ENCODE assay signal across 15 cellular contexts in genomic region chr20:44176833-44177533, GRCh38. TPM values are rescaled to one million over a fixed set of nuclear protein-coding genes. Genes with fewer than 3 reads are reported as not detected.
DNase-seq lines count a peak whose midpoint lies in the region; ATAC-seq and TF ChIP-seq lines count a peak whose summit lies in the region.
"Had no signal": no experiment of that assay in that cellular context is flagged by ENCODE, and none has a peak within 500 bp of the region (broad histone marks: within the 10 kb centered on the region; RNA-seq: fewer than 3 reads in every experiment).

No MANE protein-coding gene starts in this region.

- no peak for TF ChIP-seq POLR2A in breast epithelium (IDR thresholded peaks at IDR 0.05)

- H3K9me3 ChIP-seq in breast epithelium (no peaks in the 10 kb centered on the region), muscle layer of duodenum (ENCODE audit: control insufficient read depth in 1 of 2, low read length in 2 of 2) (no peaks in the 10 kb centered on the region)
- H3K9me3 ChIP-seq: thyroid gland had no signal

- no peaks in the 10 kb centered on the region for H3K9me3 Mint-ChIP-seq in MCF 10A (ENCODE audit: unreplicated experiment)
- no peaks in the 10 kb centered on the region for H3K9me3 Mint-ChIP-seq in type B pancreatic cell
- no peaks in the 10 kb centered on the region for H3K9me3 Mint-ChIP-seq in activated CD8-positive, alpha-beta T cell treated with anti-CD3 and anti-CD28 coated beads for 36 hours
- H3K9me3 Mint-ChIP-seq: brain; naive thymus-derived CD8-positive, alpha-beta T cell had no signal

- H3K27me3 Mint-ChIP-seq in MCF 10A (ENCODE audit: insufficient read depth, unreplicated experiment) (no peaks in the 10 kb centered on the region), type B pancreatic cell (peaks cover 2% of the 10 kb centered on the region)
- H3K27me3 Mint-ChIP-seq in activated CD8-positive, alpha-beta T cell treated with anti-CD3 and anti-CD28 coated beads for 36 hours: peaks cover 28% of the 10 kb centered on the region

- intact Hi-C loops in MCF 10A (cut with micrococcal nuclease): no loop called here
- intact Hi-C loops in breast epithelium (cut with DNase I; ENCODE audit: low total_unique reads): no loop called here
- intact Hi-C loops in activated CD8-positive, alpha-beta T cell treated with anti-CD3 and anti-CD28 coated beads for 36 hours (cut with micrococcal nuclease): no loop called here

- CTCF ChIA-PET in MCF 10A (lab: Yijun Ruan, JAX): interaction anchor here (0.6 to 7.0 kb wide), 13 partner anchors 11 to 427 kb away, joined by 3 to 84 read pairs (median 3); partner anchors contain the start of gene JPH2
- CTCF ChIA-PET in activated CD8-positive, alpha-beta T cell treated with anti-CD3 and anti-CD28 coated beads for 36 hours (lab: Charles Lee): interaction anchor here (1.2 to 5.0 kb wide), 3 partner anchors 12 to 61 kb away, joined by 3 to 34 read pairs (median 5); no protein-coding TSS in a partner anchor

- H3K36me3 Mint-ChIP-seq in MCF 10A (ENCODE audit: insufficient read depth, unreplicated experiment) (peaks cover 6% of the 10 kb centered on the region), type B pancreatic cell (peaks cover 4% of the 10 kb centered on the region)
- no peaks in the 10 kb centered on the region for H3K36me3 Mint-ChIP-seq in activated CD8-positive, alpha-beta T cell treated with anti-CD3 and anti-CD28 coated beads for 36 hours (ENCODE audit: low read depth)
- H3K36me3 Mint-ChIP-seq: brain had no signal

- no TSS peak for BruUV-seq in MCF 10A (replicated peaks; lab: Mats Ljungman, UMichigan)

- H3K36me3 ChIP-seq in breast epithelium (no peaks in the 10 kb centered on the region), muscle layer of duodenum (ENCODE audit: control insufficient read depth in 1 of 2, insufficient read depth in 2 of 2, low read length in 2 of 2) (no peaks in the 10 kb centered on the region)
- H3K36me3 ChIP-seq: thyroid gland had no signal

- TF ChIP-seq CTCF in MCF 10A (IDR thresholded peaks at IDR 0.05; ENCODE audit: unreplicated experiment) (no peak), breast epithelium (IDR thresholded peaks at IDR 0.05) (no peak), epithelial cell of esophagus (IDR thresholded peaks at IDR 0.05; ENCODE audit: insufficient read depth, low read depth, low read length, missing control alignments) (no peak), type B pancreatic cell (conservative IDR thresholded peaks at IDR 0.05) (no peak)
- no peak for TF ChIP-seq CTCF in activated CD8-positive, alpha-beta T cell treated with anti-CD3 and anti-CD28 coated beads for 36 hours (IDR thresholded peaks at IDR 0.05)

- POLR2A ChIA-PET in MCF 10A (lab: Yijun Ruan, JAX): interaction anchor here (0.6 to 7.0 kb wide), 19 partner anchors 9 to 719 kb away, joined by 3 to 104 read pairs (median 5); partner anchors contain the start of genes JPH2 and OSER1
- POLR2A ChIA-PET in activated CD8-positive, alpha-beta T cell treated with anti-CD3 and anti-CD28 coated beads for 36 hours (lab: Charles Lee): no interaction called here

- H3K4me1 Mint-ChIP-seq in MCF 10A (ENCODE audit: insufficient read depth, unreplicated experiment) (peaks cover 28% of the 10 kb centered on the region), type B pancreatic cell (ENCODE audit: unreplicated experiment) (peaks cover 13% of the 10 kb centered on the region)
- H3K4me1 Mint-ChIP-seq in activated CD8-positive, alpha-beta T cell treated with anti-CD3 and anti-CD28 coated beads for 36 hours (ENCODE audit: low read depth): no peaks in the 10 kb centered on the region
- H3K4me1 Mint-ChIP-seq: activated CD4-positive, alpha-beta T cell treated with anti-CD3 and anti-CD28 coated beads for 36 hours; naive thymus-derived CD8-positive, alpha-beta T cell had no signal

- no peak for ATAC-seq in activated CD8-positive, alpha-beta T cell treated with anti-CD3 and anti-CD28 coated beads for 36 hours
- no peak for ATAC-seq in HG02884 (IDR thresholded peaks at IDR 0.05; ENCODE audit: unreplicated experiment)
- ATAC-seq: activated CD4-positive, alpha-beta T cell treated with anti-CD3 and anti-CD28 coated beads for 36 hours; naive thymus-derived CD8-positive, alpha-beta T cell had no signal

- H3K4me1 ChIP-seq in breast epithelium (no peaks in the 10 kb centered on the region), muscle layer of duodenum (ENCODE audit: control insufficient read depth in 1 of 2, insufficient read depth in 2 of 2, low read length in 2 of 2) (peaks cover 5 to 41% of the 10 kb centered on the region in 2 donors)
- H3K4me1 ChIP-seq: thyroid gland had no signal

- H3K27ac ChIP-seq in breast epithelium (peak overlapping the region in 1 of 2 donors; percentile 19), muscle layer of duodenum (ENCODE audit: low read length) (peak overlapping the region; percentile 54)
- H3K27ac ChIP-seq: 22Rv1, KMS-11, thyroid gland had no signal

- DNase-seq in MCF 10A (ENCODE audit: unreplicated experiment) (peak; percentile 66), breast epithelium (ENCODE audit: low spot score in 2 of 2) (no peak), epithelial cell of esophagus (ENCODE audit: low read depth) (peak; percentile 56), type B pancreatic cell (ENCODE audit: extremely low spot score, unreplicated experiment) (no peak), NCI-H446 (lab: John Stamatoyannopoulos, UW) (no peak)
- no peak for DNase-seq in activated CD8-positive, alpha-beta T cell treated with anti-CD3 and anti-CD28 coated beads for 36 hours
- DNase-seq: activated CD4-positive, alpha-beta T cell treated with anti-CD3 and anti-CD28 coated beads for 36 hours; naive thymus-derived CD8-positive, alpha-beta T cell; NCI-H2029; thyroid gland had no signal

- peak overlapping the region; percentile 29 for H3K4me3 Mint-ChIP-seq in MCF 10A (ENCODE audit: unreplicated experiment)
- H3K4me3 Mint-ChIP-seq in type B pancreatic cell: no peak overlapping the region
- H3K4me3 Mint-ChIP-seq in activated CD8-positive, alpha-beta T cell treated with anti-CD3 and anti-CD28 coated beads for 36 hours: no peak overlapping the region
- H3K4me3 Mint-ChIP-seq: activated CD4-positive, alpha-beta T cell treated with anti-CD3 and anti-CD28 coated beads for 36 hours; naive thymus-derived CD8-positive, alpha-beta T cell had no signal

- H3K4me3 ChIP-seq in breast epithelium (no peak overlapping the region), epithelial cell of esophagus (ENCODE audit: low read length) (no peak overlapping the region), muscle layer of duodenum (ENCODE audit: low read depth in 1 of 2, low read length in 2 of 2) (no peak overlapping the region)
- H3K4me3 ChIP-seq: thyroid gland had no signal

- H3K27me3 ChIP-seq in breast epithelium (peaks cover 0 to 7% of the 10 kb centered on the region in 2 donors), muscle layer of duodenum (ENCODE audit: low read depth, low read length) (no peaks in the 10 kb centered on the region)
- H3K27me3 ChIP-seq: thyroid gland had no signal

- H3K27ac Mint-ChIP-seq in MCF 10A (ENCODE audit: low read depth, unreplicated experiment) (peak overlapping the region; percentile 92), type B pancreatic cell (peak overlapping the region; percentile 82)
- no peak overlapping the region for H3K27ac Mint-ChIP-seq in activated CD8-positive, alpha-beta T cell treated with anti-CD3 and anti-CD28 coated beads for 36 hours
- H3K27ac Mint-ChIP-seq: activated CD4-positive, alpha-beta T cell treated with anti-CD3 and anti-CD28 coated beads for 36 hours; naive thymus-derived CD8-positive, alpha-beta T cell had no signal

RNA-seq across cellular contexts. Expression of gene JPH2, which starts 10.0 kb away (rescaled TPM):
- 11.1 and 14.7 TPM in 2 replicates for total RNA-seq in MCF 10A (2022)
- 10 to 100 TPM in 2 of 3 donors, 1 to 10 TPM in 1; 9.3 to 16.4 (median 16.2) TPM for total RNA-seq in breast epithelium
- 4.9 and 17.3 TPM in 2 replicates for total RNA-seq in type B pancreatic cell (ENCODE audit: low replicate concordance)
- under 1 TPM; 0.47 to 0.54 TPM for total RNA-seq in activated CD8-positive, alpha-beta T cell treated with anti-CD3 and anti-CD28 coated beads for 36 hours
- total RNA-seq: naive thymus-derived CD8-positive, alpha-beta T cell had no signal

RNA-seq across cellular contexts. Expression of gene OSER1, which starts 33.6 kb away (rescaled TPM):
- 45.4 and 50.8 TPM in 2 replicates for total RNA-seq in MCF 10A (2022)
- total RNA-seq in breast epithelium: 10 to 100 TPM; 59.6 to 73.8 (median 67.2) TPM
- total RNA-seq in type B pancreatic cell (ENCODE audit: low replicate concordance): 31.1 and 38.4 TPM in 2 replicates
- 10 to 100 TPM; 20.9 to 23.3 TPM for total RNA-seq in activated CD8-positive, alpha-beta T cell treated with anti-CD3 and anti-CD28 coated beads for 36 hours

Comparison
In these comparisons a context has a peak if more than half of its experiments do, and no peak if none do; other contexts are left out.
1. DNase-seq: peak in MCF 10A (single experiment) and epithelial cell of esophagus (single experiment); none in breast epithelium (0 of 2), type B pancreatic cell (single experiment), activated CD8-positive, alpha-beta T cell treated with anti-CD3 and anti-CD28 coated beads for 36 hours (single experiment) and NCI-H446 (0 of 2).